Comparison of ENCODE assay signal across 13 cellular contexts in genomic region chr9:114128759-114129158, GRCh38. TPM values are rescaled to one million over a fixed set of nuclear protein-coding genes. Genes with fewer than 3 reads are reported as not detected.
"Had no signal": no experiment of that assay in that cellular context is flagged by ENCODE, and none has a peak within 500 bp of the region (broad histone marks: within the 10 kb centered on the region; RNA-seq: fewer than 3 reads in every experiment).

No MANE protein-coding gene starts in this region.

RNA-seq across cellular contexts. Expression of gene KIF12, which starts 29.7 kb away (rescaled TPM):
- total RNA-seq: activated B cell treated with CpG ODN at 0.5 μM for 24 hours; activated CD4-positive, alpha-beta memory T cell treated with anti-CD3 and anti-CD28 coated beads for 36 hours; activated CD4-positive, alpha-beta memory T cell treated with anti-CD3 and anti-CD28 coated beads, Interleukin-2, amount 10 ng/mL, durations not matched to agents 7 days and 5 days; activated CD4-positive, alpha-beta T cell treated with anti-CD3 and anti-CD28 coated beads for 36 hours; activated CD4-positive, alpha-beta T cell treated with anti-CD3 and anti-CD28 coated beads, Interleukin-2, amount 10 ng/mL, durations not matched to agents 24 days and 14 days; activated CD4-positive, alpha-beta T cell treated with anti-CD3 and anti-CD28 coated beads, Interleukin-2, amount 10 ng/mL, durations not matched to agents 7 days and 5 days; activated CD8-positive, alpha-beta memory T cell treated with anti-CD3 and anti-CD28 coated beads for 36 hours; activated CD8-positive, alpha-beta memory T cell treated with anti-CD3 and anti-CD28 coated beads, Interleukin-2, amount 10 ng/mL, durations not matched to agents 7 days and 5 days; activated CD8-positive, alpha-beta T cell treated with anti-CD3 and anti-CD28 coated beads for 36 hours; activated CD8-positive, alpha-beta T cell treated with anti-CD3 and anti-CD28 coated beads, Interleukin-2, amount 10 ng/mL, durations not matched to agents 7 days and 5 days; T-helper 1 cell treated with Interleukin-12 subunit alpha and Interleukin-12 subunit beta and Interleukin-4 antibody, amounts not matched to agents 30 ng/mL and 1 ng/mL, for 36 hours; T-helper 17 cell; T-helper 2 cell treated with Interferon-gamma antibody and Interleukin-4, amounts not matched to agents 100 ng/mL and 5 ng/mL, for 36 hours had no signal

RNA-seq across cellular contexts. Expression of gene AMBP, which starts 50.7 kb away (rescaled TPM):
- total RNA-seq: activated B cell treated with CpG ODN at 0.5 μM for 24 hours; activated CD4-positive, alpha-beta memory T cell treated with anti-CD3 and anti-CD28 coated beads for 36 hours; activated CD4-positive, alpha-beta memory T cell treated with anti-CD3 and anti-CD28 coated beads, Interleukin-2, amount 10 ng/mL, durations not matched to agents 7 days and 5 days; activated CD4-positive, alpha-beta T cell treated with anti-CD3 and anti-CD28 coated beads for 36 hours; activated CD4-positive, alpha-beta T cell treated with anti-CD3 and anti-CD28 coated beads, Interleukin-2, amount 10 ng/mL, durations not matched to agents 24 days and 14 days; activated CD4-positive, alpha-beta T cell treated with anti-CD3 and anti-CD28 coated beads, Interleukin-2, amount 10 ng/mL, durations not matched to agents 7 days and 5 days; activated CD8-positive, alpha-beta memory T cell treated with anti-CD3 and anti-CD28 coated beads for 36 hours; activated CD8-positive, alpha-beta memory T cell treated with anti-CD3 and anti-CD28 coated beads, Interleukin-2, amount 10 ng/mL, durations not matched to agents 7 days and 5 days; activated CD8-positive, alpha-beta T cell treated with anti-CD3 and anti-CD28 coated beads for 36 hours; activated CD8-positive, alpha-beta T cell treated with anti-CD3 and anti-CD28 coated beads, Interleukin-2, amount 10 ng/mL, durations not matched to agents 7 days and 5 days; T-helper 1 cell treated with Interleukin-12 subunit alpha and Interleukin-12 subunit beta and Interleukin-4 antibody, amounts not matched to agents 30 ng/mL and 1 ng/mL, for 36 hours; T-helper 17 cell; T-helper 2 cell treated with Interferon-gamma antibody and Interleukin-4, amounts not matched to agents 100 ng/mL and 5 ng/mL, for 36 hours had no signal
